9 cellular contexts compared by ENCODE assay signal in genomic region chr10:30781571-30782542, GRCh38.
A peak's percentile ranks its signal among the peaks of the same experiment; 100 is the strongest.
DNase-seq lines count a peak whose midpoint lies in the region; TF ChIP-seq lines count a peak whose summit lies in the region.
"Had no signal": no experiment of that assay in that cellular context is flagged by ENCODE, and none has a peak within 500 bp of the region (broad histone marks: within the 10 kb centered on the region; RNA-seq: fewer than 3 reads in every experiment).

No MANE protein-coding gene starts in this region.

- peak overlapping the region; percentile 70 for H3K27ac Mint-ChIP-seq in activated naive CD4-positive, alpha-beta T cell treated with anti-CD3 and anti-CD28 coated beads, Interleukin-2, amount 50 U/mL, for 24 hours
- H3K27ac Mint-ChIP-seq in activated naive CD4-positive, alpha-beta T cell treated with anti-CD3 and anti-CD28 coated beads for 36 hours: no peak overlapping the region
- peak overlapping the region; percentile 97 to 99 (median 97) for H3K27ac Mint-ChIP-seq in brain

- no peaks in the 10 kb centered on the region for H3K36me3 Mint-ChIP-seq in activated naive CD4-positive, alpha-beta T cell treated with anti-CD3 and anti-CD28 coated beads, Interleukin-2, amount 50 U/mL, for 24 hours
- no peaks in the 10 kb centered on the region for H3K36me3 Mint-ChIP-seq in activated naive CD4-positive, alpha-beta T cell treated with anti-CD3 and anti-CD28 coated beads for 36 hours (ENCODE audit: low read depth)
- H3K36me3 Mint-ChIP-seq in brain: no peaks in the 10 kb centered on the region

- H3K27me3 Mint-ChIP-seq in activated naive CD4-positive, alpha-beta T cell treated with anti-CD3 and anti-CD28 coated beads, Interleukin-2, amount 50 U/mL, for 24 hours: no peaks in the 10 kb centered on the region
- H3K27me3 Mint-ChIP-seq in activated naive CD4-positive, alpha-beta T cell treated with anti-CD3 and anti-CD28 coated beads for 36 hours (ENCODE audit: low read depth): no peaks in the 10 kb centered on the region
- no peaks in the 10 kb centered on the region for H3K27me3 Mint-ChIP-seq in brain

- H3K4me3 Mint-ChIP-seq in activated naive CD4-positive, alpha-beta T cell treated with anti-CD3 and anti-CD28 coated beads, Interleukin-2, amount 50 U/mL, for 24 hours: peak overlapping the region; percentile 3
- H3K4me3 Mint-ChIP-seq in activated naive CD4-positive, alpha-beta T cell treated with anti-CD3 and anti-CD28 coated beads for 36 hours: no peak overlapping the region
- H3K4me3 Mint-ChIP-seq in brain: peak overlapping the region in 3 of 5 experiments; percentile 38 to 69 (median 47)

- DNase-seq in activated naive CD4-positive, alpha-beta T cell treated with anti-CD3 and anti-CD28 coated beads for 36 hours: no peak
- DNase-seq in medulla oblongata (ENCODE audit: extremely low spot score) (peak; percentile 96), superior temporal gyrus (ENCODE audit: extremely low spot score) (peak; percentile 92), NCI-H1417 (lab: John Stamatoyannopoulos, UW) (no peak), SKM-1 (lab: John Stamatoyannopoulos, UW; ENCODE audit: unreplicated experiment) (no peak)
- DNase-seq in activated CD4-positive, CD25-positive, alpha-beta regulatory T cell (lab: John Stamatoyannopoulos, UW): no peak
- DNase-seq: NCI-H1105 treated with DMSO at 0.1 percent for 48 hours had no signal

- CTCF ChIA-PET in activated naive CD4-positive, alpha-beta T cell treated with anti-CD3 and anti-CD28 coated beads for 36 hours (lab: Charles Lee): interaction anchor here (1.0 to 3.0 kb wide), 4 partner anchors 29 to 736 kb away, joined by 3 to 15 read pairs (median 3); no protein-coding TSS in a partner anchor

- H3K9me3 Mint-ChIP-seq in activated naive CD4-positive, alpha-beta T cell treated with anti-CD3 and anti-CD28 coated beads, Interleukin-2, amount 50 U/mL, for 24 hours: no peaks in the 10 kb centered on the region
- no peaks in the 10 kb centered on the region for H3K9me3 Mint-ChIP-seq in activated naive CD4-positive, alpha-beta T cell treated with anti-CD3 and anti-CD28 coated beads for 36 hours
- peaks cover 0 to 19% (median 3%) of the 10 kb centered on the region in 5 experiments for H3K9me3 Mint-ChIP-seq in brain

- intact Hi-C loops in activated naive CD4-positive, alpha-beta T cell treated with anti-CD3 and anti-CD28 coated beads for 36 hours (cut with micrococcal nuclease): loop anchor here (5.0 to 10.0 kb wide), 3 partner anchors 95 to 820 kb away; no protein-coding TSS in a partner anchor

- peaks cover 11% of the 10 kb centered on the region for H3K4me1 Mint-ChIP-seq in activated naive CD4-positive, alpha-beta T cell treated with anti-CD3 and anti-CD28 coated beads, Interleukin-2, amount 50 U/mL, for 24 hours
- H3K4me1 Mint-ChIP-seq in activated naive CD4-positive, alpha-beta T cell treated with anti-CD3 and anti-CD28 coated beads for 36 hours (ENCODE audit: low read depth): peaks cover 9% of the 10 kb centered on the region
- H3K4me1 Mint-ChIP-seq in brain: peaks cover 56% of the 10 kb centered on the region

- TF ChIP-seq CTCF in brain (conservative IDR thresholded peaks at IDR 0.05): no peak

Comparison
In these comparisons a context has a peak if more than half of its experiments do, and no peak if none do; other contexts are left out.
1. DNase-seq: peak in medulla oblongata (single experiment) and superior temporal gyrus (single experiment); none in activated naive CD4-positive, alpha-beta T cell treated with anti-CD3 and anti-CD28 coated beads for 36 hours (single experiment), NCI-H1417 (0 of 3), activated CD4-positive, CD25-positive, alpha-beta regulatory T cell (0 of 4) and SKM-1 (single experiment).